ENCODE assay signal across 14 cellular contexts in genomic region chr14:24331731-24332093, GRCh38. TPM values are rescaled to one million over a fixed set of nuclear protein-coding genes. Genes with fewer than 3 reads are reported as not detected.
A peak's percentile ranks its signal among the peaks of the same experiment; 100 is the strongest.
DNase-seq lines count a peak whose midpoint lies in the region; ATAC-seq and TF ChIP-seq lines count a peak whose summit lies in the region.
"Had no signal": no experiment of that assay in that cellular context is flagged by ENCODE, and none has a peak within 500 bp of the region (broad histone marks: within the 10 kb centered on the region; RNA-seq: fewer than 3 reads in every experiment).

No MANE protein-coding gene starts in this region.

- H3K4me3 ChIP-seq in OCI-LY1 (ENCODE audit: low read depth, low read length, poor library complexity, severe bottlenecking) (no peak overlapping the region), iPS-15b (ENCODE audit: low read depth, low read length) (peak overlapping the region; percentile 42), thoracic aorta (peak overlapping the region; percentile 64)
- H3K4me3 ChIP-seq: lung, PC-9 had no signal

- H3K9me3 ChIP-seq in OCI-LY1 (ENCODE audit: low read length) (no peaks in the 10 kb centered on the region), iPS-15b (ENCODE audit: control insufficient read depth, insufficient read depth, low read length) (no peaks in the 10 kb centered on the region), thoracic aorta (no peaks in the 10 kb centered on the region)
- H3K9me3 ChIP-seq: heart right ventricle had no signal

- H3K27me3 ChIP-seq in OCI-LY1 (ENCODE audit: insufficient read depth, low read length): 0 out of 2 replicates have a peak, but pooled peaks cover 5% of the 10 kb centered on the region
- peaks cover 76% of the 10 kb centered on the region for H3K27me3 ChIP-seq in iPS-15b (ENCODE audit: control insufficient read depth, insufficient read depth, low read length)
- H3K27me3 ChIP-seq in thoracic aorta (replicated peaks; ENCODE audit: insufficient read depth): peaks cover 3% of the 10 kb centered on the region

- H3K79me2 ChIP-seq in OCI-LY1 (ENCODE audit: insufficient read depth, low read length): no peaks in the 10 kb centered on the region

- peaks cover 69% of the 10 kb centered on the region for H3K4me1 Mint-ChIP-seq in activated CD4-positive, alpha-beta T cell treated with anti-CD3 and anti-CD28 coated beads, Interleukin-2, amount 10 ng/mL, durations not matched to agents 7 days and 5 days

- no peak overlapping the region for H3K27ac ChIP-seq in OCI-LY1 (ENCODE audit: low read depth, low read length, poor library complexity, severe bottlenecking)
- H3K27ac ChIP-seq in thoracic aorta: no peak overlapping the region
- H3K27ac ChIP-seq: PC-9 had no signal

- H3K4me1 ChIP-seq in OCI-LY1 (ENCODE audit: insufficient read depth, low read length, severe bottlenecking): peaks cover 26% of the 10 kb centered on the region
- H3K4me1 ChIP-seq in iPS-15b (ENCODE audit: control insufficient read depth, insufficient read depth, low read length): peaks cover 8% of the 10 kb centered on the region
- H3K4me1 ChIP-seq in thoracic aorta (ENCODE audit: control insufficient read depth in 1 of 2, low read depth in 2 of 2): peaks cover 22 to 36% of the 10 kb centered on the region in 2 donors

- H3F3A ChIP-seq in OCI-LY1 (ENCODE audit: insufficient read depth, low read length): no peaks in the 10 kb centered on the region

- H3K4me2 ChIP-seq in OCI-LY1 (ENCODE audit: low read length): peak overlapping the region; percentile 85
- H3K4me2 ChIP-seq: PC-9 had no signal

- TF ChIP-seq CTCF in OCI-LY1 (IDR thresholded peaks at IDR 0.05; ENCODE audit: low read length) (no peak), thoracic aorta (IDR thresholded peaks at IDR 0.05) (no peak)

- peaks cover 38% of the 10 kb centered on the region for H3K27me3 Mint-ChIP-seq in activated CD4-positive, alpha-beta T cell treated with anti-CD3 and anti-CD28 coated beads, Interleukin-2, amount 10 ng/mL, durations not matched to agents 7 days and 5 days

- peak overlapping the region; percentile 74 for H3K27ac Mint-ChIP-seq in activated CD4-positive, alpha-beta T cell treated with anti-CD3 and anti-CD28 coated beads, Interleukin-2, amount 10 ng/mL, durations not matched to agents 7 days and 5 days

- H4K20me1 ChIP-seq in OCI-LY1 (ENCODE audit: insufficient read depth, low read length): no peaks in the 10 kb centered on the region

- no peaks in the 10 kb centered on the region for H3K9me2 ChIP-seq in OCI-LY1 (ENCODE audit: low read depth, low read length)

- H3K36me3 Mint-ChIP-seq in activated CD4-positive, alpha-beta T cell treated with anti-CD3 and anti-CD28 coated beads, Interleukin-2, amount 10 ng/mL, durations not matched to agents 7 days and 5 days (ENCODE audit: low read depth): peaks cover 15% of the 10 kb centered on the region

- peaks cover 4% of the 10 kb centered on the region; the same call in 1 of the 2 replicates for H3K36me3 ChIP-seq in OCI-LY1 (ENCODE audit: insufficient read depth, low read length)
- H3K36me3 ChIP-seq in iPS-15b (ENCODE audit: control insufficient read depth, insufficient read depth, low read length): no peaks in the 10 kb centered on the region
- no peaks in the 10 kb centered on the region for H3K36me3 ChIP-seq in thoracic aorta

- H2AFZ ChIP-seq in OCI-LY1 (ENCODE audit: low read length): no peak overlapping the region
- H2AFZ ChIP-seq: PC-9 had no signal

- TF ChIP-seq POLR2A in GM18505 (IDR thresholded peaks at IDR 0.05; ENCODE audit: borderline replicate concordance, extremely low read depth, insufficient read depth, insufficient read length): no peak

- no peaks in the 10 kb centered on the region for H3K9me3 Mint-ChIP-seq in activated CD4-positive, alpha-beta T cell treated with anti-CD3 and anti-CD28 coated beads, Interleukin-2, amount 10 ng/mL, durations not matched to agents 7 days and 5 days

- H3K9ac ChIP-seq in OCI-LY1 (ENCODE audit: low read length): no peak overlapping the region
- no peak overlapping the region for H3K9ac ChIP-seq in iPS-15b (ENCODE audit: low read depth, low read length)

- no peak for ATAC-seq in thoracic aorta (ENCODE audit: insufficient number of reproducible peaks, low FRiP score, low read depth)
- ATAC-seq in GM18505 (IDR thresholded peaks at IDR 0.05; ENCODE audit: unreplicated experiment): no peak

- CTCF ChIA-PET in activated CD4-positive, alpha-beta T cell treated with anti-CD3 and anti-CD28 coated beads, Interleukin-2, amount 10 ng/mL, durations not matched to agents 7 days and 5 days (lab: Charles Lee): interaction anchor here (0.5 to 13.5 kb wide), 14 partner anchors 10 to 112 kb away, joined by 3 to 136 read pairs (median 12); partner anchors contain the start of genes CBLN3, CIDEB, KHNYN and LTB4R

- no peak overlapping the region for H3K4me3 Mint-ChIP-seq in activated CD4-positive, alpha-beta T cell treated with anti-CD3 and anti-CD28 coated beads, Interleukin-2, amount 10 ng/mL, durations not matched to agents 7 days and 5 days

- POLR2A ChIA-PET in activated CD4-positive, alpha-beta T cell treated with anti-CD3 and anti-CD28 coated beads, Interleukin-2, amount 10 ng/mL, durations not matched to agents 7 days and 5 days (lab: Charles Lee): no interaction called here

- DNase-seq in activated CD4-positive, alpha-beta T cell treated with anti-CD3 and anti-CD28 coated beads, Interleukin-2, amount 10 ng/mL, durations not matched to agents 7 days and 5 days: no peak
- DNase-seq in activated CD4-positive, alpha-beta T cell treated with anti-CD3 and anti-CD28 coated beads for 4 hours: no peak
- DNase-seq in thoracic aorta (ENCODE audit: low spot score): no peak
- DNase-seq in epidermal melanocyte (ENCODE audit: insufficient read length, low spot score): no peak
- no peak for DNase-seq in GDM1 (lab: John Stamatoyannopoulos, UW)
- DNase-seq: NCI-H2227 treated with DMSO at 0.1 percent for 48 hours, occipital lobe had no signal

RNA-seq across cellular contexts. Expression of gene ADCY4, which starts 3.2 kb away (rescaled TPM):
- total RNA-seq in activated CD4-positive, alpha-beta T cell treated with anti-CD3 and anti-CD28 coated beads, Interleukin-2, amount 10 ng/mL, durations not matched to agents 7 days and 5 days: 1 to 10 TPM; 4.1 to 5.3 TPM
- 10 to 100 TPM; 25.5 to 28.7 TPM for total RNA-seq in thoracic aorta

RNA-seq across cellular contexts. Expression of gene RIPK3, which starts 8.1 kb away (rescaled TPM):
- 10 to 100 TPM; 37.5 to 41.4 TPM for total RNA-seq in activated CD4-positive, alpha-beta T cell treated with anti-CD3 and anti-CD28 coated beads, Interleukin-2, amount 10 ng/mL, durations not matched to agents 7 days and 5 days
- total RNA-seq in thoracic aorta: 10 to 100 TPM in 1 of 2 donors, 1 to 10 TPM in 1; 6.8 to 17.9 TPM
- total RNA-seq: A673 had no signal

RNA-seq across cellular contexts. Expression of gene LTB4R, which starts 20.4 kb away (rescaled TPM):
- 10 to 100 TPM; 26.6 to 28.3 TPM for total RNA-seq in activated CD4-positive, alpha-beta T cell treated with anti-CD3 and anti-CD28 coated beads, Interleukin-2, amount 10 ng/mL, durations not matched to agents 7 days and 5 days
- 10 to 100 TPM in 1 of 2 donors, 1 to 10 TPM in 1; 8.9 to 13.1 TPM for total RNA-seq in thoracic aorta

RNA-seq across cellular contexts. Expression of gene LTB4R2, which starts 21.8 kb away (rescaled TPM):
- total RNA-seq in activated CD4-positive, alpha-beta T cell treated with anti-CD3 and anti-CD28 coated beads, Interleukin-2, amount 10 ng/mL, durations not matched to agents 7 days and 5 days: 10 to 100 TPM; 18.6 to 21.7 TPM
- 10 to 100 TPM; 15.2 to 21.8 TPM for total RNA-seq in thoracic aorta

RNA-seq across cellular contexts. Expression of gene CIDEB, which starts 23.9 kb away (rescaled TPM):
- total RNA-seq in activated CD4-positive, alpha-beta T cell treated with anti-CD3 and anti-CD28 coated beads, Interleukin-2, amount 10 ng/mL, durations not matched to agents 7 days and 5 days: 10 to 100 TPM; 28.7 to 30.9 TPM
- 10 to 100 TPM; 10.9 to 17.3 TPM for total RNA-seq in thoracic aorta
- total RNA-seq: A673, PC-9 had no signal

Comparison
In these comparisons a context has a peak if more than half of its experiments do, and no peak if none do; other contexts are left out.
1. RNA of gene ADCY4, which starts 3.2 kb away (total RNA-seq): 25.5 to 28.7 TPM in thoracic aorta; 4.1 to 5.3 TPM in activated CD4-positive, alpha-beta T cell treated with anti-CD3 and anti-CD28 coated beads, Interleukin-2, amount 10 ng/mL, durations not matched to agents 7 days and 5 days; every median in the first group is over 4 times any median in the second.